ENCODE assay signal across 8 cellular contexts in the genomic region with DNA sequence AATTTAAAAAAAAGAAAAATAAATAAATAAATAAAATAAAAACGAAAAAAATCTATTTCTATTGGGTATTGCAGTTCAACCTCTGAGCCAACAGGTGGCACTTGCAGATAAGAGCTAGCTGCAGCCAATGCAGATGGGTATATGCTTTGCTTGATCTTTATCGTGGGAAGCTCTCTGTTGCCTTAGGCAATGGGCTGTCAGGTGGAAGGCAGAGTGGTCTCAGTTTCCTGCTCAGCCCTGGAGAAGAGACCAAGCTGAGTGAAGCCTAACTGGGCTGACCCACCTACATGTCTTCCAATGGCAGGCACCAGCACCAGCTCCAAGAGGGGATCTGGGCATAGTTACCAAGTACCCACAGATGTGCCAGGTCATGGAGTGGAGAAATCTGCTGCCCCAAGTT.
DNase-seq lines count a peak whose midpoint lies in the region; ATAC-seq and TF ChIP-seq lines count a peak whose summit lies in the region.

No MANE protein-coding gene starts in this region.

- DNase-seq in activated CD4-positive, alpha-beta T cell treated with anti-CD3 and anti-CD28 coated beads for 48 hours = peak; percentile 31
- DNase-seq in activated CD4-positive, alpha-beta T cell treated with anti-CD3 and anti-CD28 coated beads for 1 hour = no peak
- DNase-seq in MM.1S (peak; percentile 26), amniotic epithelial cell (ENCODE audit: low read depth) (peak; percentile 51), NCI-H774 (lab: John Stamatoyannopoulos, UW) (no peak)
- peak in 5 of 9 donors; percentile 26 to 45 (median 35) for DNase-seq in naive thymus-derived CD4-positive, alpha-beta T cell

- peaks cover 0 to 15% (median 8%) of the 10 kb centered on the region in 5 donors for H3K36me3 Mint-ChIP-seq in naive thymus-derived CD4-positive, alpha-beta T cell
- H3K36me3 Mint-ChIP-seq in stimulated activated memory B cell treated with anti-CD40 and anti-IgM and Interleukin-4, amounts not matched to agents 10 μg/mL and 1 μg/mL and 100 μg/mL, for 72 hours = peaks cover 26% of the 10 kb centered on the region

- no peak overlapping the region for H3K4me3 Mint-ChIP-seq in naive thymus-derived CD4-positive, alpha-beta T cell
- H3K4me3 Mint-ChIP-seq in stimulated activated memory B cell treated with anti-CD40 and anti-IgM and Interleukin-4, amounts not matched to agents 10 μg/mL and 1 μg/mL and 100 μg/mL, for 72 hours = no peak overlapping the region

- peaks cover 2 to 13% (median 5%) of the 10 kb centered on the region in 7 donors for H3K4me1 Mint-ChIP-seq in naive thymus-derived CD4-positive, alpha-beta T cell
- no peaks in the 10 kb centered on the region for H3K4me1 Mint-ChIP-seq in stimulated activated memory B cell treated with anti-CD40 and anti-IgM and Interleukin-4, amounts not matched to agents 10 μg/mL and 1 μg/mL and 100 μg/mL, for 72 hours

- no peaks in the 10 kb centered on the region for H3K79me2 ChIP-seq in MM.1S (ENCODE audit: low read length)

- H3K9me2 ChIP-seq in MM.1S (replicated peaks; ENCODE audit: insufficient read depth, low read length) = no peaks in the 10 kb centered on the region

- TF ChIP-seq CTCF in MM.1S (IDR thresholded peaks at IDR 0.05; ENCODE audit: low read length) = peak; percentile 29

- no peak overlapping the region for H3K4me2 ChIP-seq in MM.1S (ENCODE audit: low read depth, low read length)

- no peaks in the 10 kb centered on the region for H3K4me1 ChIP-seq in MM.1S (ENCODE audit: low read length)
- H3K4me1 ChIP-seq in naive thymus-derived CD4-positive, alpha-beta T cell (ENCODE audit: control insufficient read depth in 2 of 2, insufficient read depth in 2 of 2, low read length in 2 of 2) = no peaks in the 10 kb centered on the region

- no peaks in the 10 kb centered on the region for H3F3A ChIP-seq in MM.1S (ENCODE audit: insufficient read depth, low read length)

- ATAC-seq in naive thymus-derived CD4-positive, alpha-beta T cell = peak; percentile 44
- ATAC-seq in HG03571 (IDR thresholded peaks at IDR 0.05; ENCODE audit: unreplicated experiment) = no peak
- no peak for ATAC-seq in stimulated activated memory B cell treated with anti-CD40 and anti-IgM and Interleukin-4, amounts not matched to agents 10 μg/mL and 1 μg/mL and 100 μg/mL, for 72 hours

- no peak overlapping the region for H2AFZ ChIP-seq in MM.1S (ENCODE audit: low read length)

- H3K4me3 ChIP-seq in MM.1S (ENCODE audit: low read length) = no peak overlapping the region
- H3K4me3 ChIP-seq in naive thymus-derived CD4-positive, alpha-beta T cell (ENCODE audit: low read length) = no peak overlapping the region

- no peaks in the 10 kb centered on the region for H3K27me3 Mint-ChIP-seq in naive thymus-derived CD4-positive, alpha-beta T cell
- no peaks in the 10 kb centered on the region for H3K27me3 Mint-ChIP-seq in stimulated activated memory B cell treated with anti-CD40 and anti-IgM and Interleukin-4, amounts not matched to agents 10 μg/mL and 1 μg/mL and 100 μg/mL, for 72 hours

- no peaks in the 10 kb centered on the region for H3K27me3 ChIP-seq in MM.1S (replicated peaks; ENCODE audit: insufficient read depth, low read length)
- H3K27me3 ChIP-seq in naive thymus-derived CD4-positive, alpha-beta T cell (ENCODE audit: control insufficient read depth in 2 of 2, insufficient read depth in 2 of 2, low read length in 2 of 2) = no peaks in the 10 kb centered on the region

- CTCF ChIA-PET in naive thymus-derived CD4-positive, alpha-beta T cell (lab: Charles Lee) = interaction anchor here (0.7 to 1.2 kb wide), 2 partner anchors 18 to 444 kb away, joined by 3 to 6 read pairs; no protein-coding TSS in a partner anchor

- no peak overlapping the region for H3K27ac ChIP-seq in MM.1S (ENCODE audit: low read length)
- H3K27ac ChIP-seq in naive thymus-derived CD4-positive, alpha-beta T cell (ENCODE audit: low read depth, low read length) = no peak overlapping the region

- H4K20me1 ChIP-seq in MM.1S (ENCODE audit: insufficient read depth, low read length) = no peaks in the 10 kb centered on the region

- POLR2A ChIA-PET in naive thymus-derived CD4-positive, alpha-beta T cell (lab: Charles Lee) = no interaction called here

- H3K9ac ChIP-seq in MM.1S (ENCODE audit: low read length) = no peak overlapping the region

- H3K9me3 Mint-ChIP-seq in naive thymus-derived CD4-positive, alpha-beta T cell = peaks cover 3 to 42% (median 13%) of the 10 kb centered on the region in 11 donors
- H3K9me3 Mint-ChIP-seq in stimulated activated memory B cell treated with anti-CD40 and anti-IgM and Interleukin-4, amounts not matched to agents 10 μg/mL and 1 μg/mL and 100 μg/mL, for 72 hours = peaks cover 15% of the 10 kb centered on the region

- H3K9me3 ChIP-seq in MM.1S (replicated peaks; ENCODE audit: insufficient read depth, low read length) = no peaks in the 10 kb centered on the region
- H3K9me3 ChIP-seq in naive thymus-derived CD4-positive, alpha-beta T cell (ENCODE audit: control insufficient read depth in 2 of 3, low read length in 3 of 3) = no peaks in the 10 kb centered on the region

- H3K36me3 ChIP-seq in MM.1S (replicated peaks; ENCODE audit: insufficient read depth, low read length) = no peaks in the 10 kb centered on the region
- no peaks in the 10 kb centered on the region for H3K36me3 ChIP-seq in naive thymus-derived CD4-positive, alpha-beta T cell (ENCODE audit: control insufficient read depth in 2 of 3, insufficient read depth in 3 of 3, low read length in 3 of 3)

- no peak overlapping the region for H3K27ac Mint-ChIP-seq in naive thymus-derived CD4-positive, alpha-beta T cell
- no peak overlapping the region for H3K27ac Mint-ChIP-seq in stimulated activated memory B cell treated with anti-CD40 and anti-IgM and Interleukin-4, amounts not matched to agents 10 μg/mL and 1 μg/mL and 100 μg/mL, for 72 hours

- intact Hi-C loops in naive thymus-derived CD4-positive, alpha-beta T cell (cut with micrococcal nuclease) = loop anchor here (1.0 to 5.0 kb wide), 3 partner anchors 443 to 796 kb away; no protein-coding TSS in a partner anchor

Comparison
In these comparisons a context has a peak if more than half of its experiments do, and no peak if none do; other contexts are left out.
1. DNase-seq: peak in activated CD4-positive, alpha-beta T cell treated with anti-CD3 and anti-CD28 coated beads for 48 hours (single experiment), MM.1S (single experiment), amniotic epithelial cell (single experiment) and naive thymus-derived CD4-positive, alpha-beta T cell (5 of 9); none in activated CD4-positive, alpha-beta T cell treated with anti-CD3 and anti-CD28 coated beads for 1 hour (single experiment) and NCI-H774 (single experiment).